1 cellular context compared by ENCODE assay signal in genomic region chr6:30075094-30075986, GRCh38.
TF ChIP-seq lines count a peak whose summit lies in the region.

RNF39 (minus strand) TSS chr6:30075769; CDS start chr6:30075585, 184 bp downstream.

TF ChIP-seq in HepG2, 621 proteins besides CTCF, POLR2A, EP300 and RAD21 (continued from another document):
- TF ChIP-seq PATZ1 (CRISPR knock-in tag; IDR thresholded peaks at IDR 0.05) (peak; percentile 91), MYPOP (CRISPR knock-in tag; IDR thresholded peaks at IDR 0.05) (0 out of 2 replicates have a peak, but pooled peaks have one; percentile 56), SMAD1 (CRISPR knock-in tag; IDR thresholded peaks at IDR 0.05; ENCODE audit: borderline replicate concordance, low read depth) (peak; percentile 95; the same call in 1 of the 2 replicates), ZFX (CRISPR knock-in tag; IDR thresholded peaks at IDR 0.05; ENCODE audit: low read depth) (peak; percentile 79), ZBTB43 (CRISPR knock-in tag; conservative IDR thresholded peaks at IDR 0.05) (no peak), ZFAT (CRISPR knock-in tag; conservative IDR thresholded peaks at IDR 0.05) (0 out of 2 replicates have a peak, but pooled peaks have one; percentile 49), SMARCE1 (IDR thresholded peaks at IDR 0.05; ENCODE audit: borderline replicate concordance) (no peak), HHEX (CRISPR knock-in tag; IDR thresholded peaks at IDR 0.05) (no peak), KLF11 (CRISPR knock-in tag; IDR thresholded peaks at IDR 0.05) (peak; percentile 22; the same call in 1 of the 2 replicates), SKIL (CRISPR knock-in tag; IDR thresholded peaks at IDR 0.05; ENCODE audit: borderline replicate concordance) (0 out of 2 replicates have a peak, but pooled peaks have one; percentile 15), TEAD3 (CRISPR knock-in tag; optimal IDR thresholded peaks at IDR 0.05; ENCODE audit: borderline replicate concordance) (peak; percentile 45), ZSCAN30 (CRISPR knock-in tag; IDR thresholded peaks at IDR 0.05) (0 out of 2 replicates have a peak, but pooled peaks have one; percentile 28), ZNF816 (CRISPR knock-in tag; IDR thresholded peaks at IDR 0.05; ENCODE audit: borderline replicate concordance) (no peak), ZSCAN12 (CRISPR knock-in tag; IDR thresholded peaks at IDR 0.05) (peak; percentile 33; the same call in 1 of the 2 replicates), JUNB (CRISPR knock-in tag; IDR thresholded peaks at IDR 0.05; ENCODE audit: borderline replicate concordance) (no peak), ZNF235 (CRISPR knock-in tag; IDR thresholded peaks at IDR 0.05; ENCODE audit: borderline replicate concordance) (peak; percentile 41; the same call in 1 of the 2 replicates), TOPORS (CRISPR knock-in tag; IDR thresholded peaks at IDR 0.05) (no peak), ZNF20 (CRISPR knock-in tag; IDR thresholded peaks at IDR 0.05) (peak; percentile 28; the same call in 1 of the 2 replicates), IRX3 (CRISPR knock-in tag; IDR thresholded peaks at IDR 0.05; ENCODE audit: borderline replicate concordance, low read depth) (peak; percentile 59; the same call in 1 of the 2 replicates), ZNF740 (CRISPR knock-in tag; IDR thresholded peaks at IDR 0.05) (peak; percentile 57)
